ENCODE assay signal across 1 cellular context in the genomic region with DNA sequence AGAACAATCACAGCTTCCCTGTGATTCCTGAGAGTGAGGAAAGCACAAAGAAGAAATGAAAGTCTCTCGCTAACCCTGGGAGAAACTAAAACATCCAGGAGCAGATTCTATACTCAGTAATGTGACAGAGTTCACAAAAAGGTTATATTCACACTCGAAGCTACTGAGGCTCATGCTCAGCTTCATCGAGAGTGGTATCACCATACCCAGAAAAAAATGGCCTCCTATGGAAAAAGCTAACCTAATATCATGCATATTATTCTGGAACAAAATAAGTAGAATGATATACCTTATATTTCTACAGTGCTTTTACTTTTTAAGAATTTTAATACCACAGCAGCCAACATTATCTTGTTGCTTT.
TF ChIP-seq lines count a peak whose summit lies in the region.

No MANE protein-coding gene starts in this region.

TF ChIP-seq in SK-N-SH treated with all-trans-retinoic acid at 6 μM for 48 hours, 23 proteins besides CTCF, POLR2A, EP300 and RAD21 (continued from another document):
- no peak for TF ChIP-seq TOX (CRISPR knock-in tag; IDR thresholded peaks at IDR 0.05; ENCODE audit: borderline replicate concordance)
- TF ChIP-seq, protein P1, sequence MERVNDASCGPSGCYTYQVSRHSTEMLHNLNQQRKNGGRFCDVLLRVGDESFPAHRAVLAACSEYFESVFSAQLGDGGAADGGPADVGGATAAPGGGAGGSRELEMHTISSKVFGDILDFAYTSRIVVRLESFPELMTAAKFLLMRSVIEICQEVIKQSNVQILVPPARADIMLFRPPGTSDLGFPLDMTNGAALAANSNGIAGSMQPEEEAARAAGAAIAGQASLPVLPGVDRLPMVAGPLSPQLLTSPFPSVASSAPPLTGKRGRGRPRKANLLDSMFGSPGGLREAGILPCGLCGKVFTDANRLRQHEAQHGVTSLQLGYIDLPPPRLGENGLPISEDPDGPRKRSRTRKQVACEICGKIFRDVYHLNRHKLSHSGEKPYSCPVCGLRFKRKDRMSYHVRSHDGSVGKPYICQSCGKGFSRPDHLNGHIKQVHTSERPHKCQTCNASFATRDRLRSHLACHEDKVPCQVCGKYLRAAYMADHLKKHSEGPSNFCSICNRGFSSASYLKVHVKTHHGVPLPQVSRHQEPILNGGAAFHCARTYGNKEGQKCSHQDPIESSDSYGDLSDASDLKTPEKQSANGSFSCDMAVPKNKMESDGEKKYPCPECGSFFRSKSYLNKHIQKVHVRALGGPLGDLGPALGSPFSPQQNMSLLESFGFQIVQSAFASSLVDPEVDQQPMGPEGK (CRISPR knock-in tag; IDR thresholded peaks at IDR 0.05; ENCODE audit: borderline replicate concordance), result no peak
